1 cellular context compared by ENCODE assay signal in genomic region chr3:113151475-113152031, GRCh38.
TF ChIP-seq lines count a peak whose summit lies in the region.

No MANE protein-coding gene starts in this region.

TF ChIP-seq in HEK293, 187 proteins besides CTCF, POLR2A, EP300 and RAD21 (continued from another document):
- TF ChIP-seq GFI1B (tag by site-specific recombination; IDR thresholded peaks at IDR 0.05): peak; percentile 51; the same call in 1 of the 2 replicates
- TF ChIP-seq ZNF266 (tag by site-specific recombination; IDR thresholded peaks at IDR 0.05; ENCODE audit: low read depth): no peak
- TF ChIP-seq ZBTB7A (tag by site-specific recombination; IDR thresholded peaks at IDR 0.05; ENCODE audit: low read depth): no peak
- TF ChIP-seq IKZF3 (tag by site-specific recombination; IDR thresholded peaks at IDR 0.05): peak; percentile 77
- TF ChIP-seq ZNF24 (tag by site-specific recombination; IDR thresholded peaks at IDR 0.05): peak; percentile 89
- no peak for TF ChIP-seq ZNF76 (tag by site-specific recombination; IDR thresholded peaks at IDR 0.05; ENCODE audit: borderline replicate concordance, low read depth)
- peak; percentile 66; the same call in 1 of the 2 replicates for TF ChIP-seq ZBTB44 (tag by site-specific recombination; IDR thresholded peaks at IDR 0.05)
- TF ChIP-seq FEZF1 (tag by site-specific recombination; IDR thresholded peaks at IDR 0.05): peak; percentile 98
- TF ChIP-seq ZNF692 (tag by site-specific recombination; IDR thresholded peaks at IDR 0.05): peak; percentile 46; the same call in 1 of the 2 replicates
- no peak for TF ChIP-seq YY2 (tag by site-specific recombination; IDR thresholded peaks at IDR 0.05)
- TF ChIP-seq INSM2 (tag by site-specific recombination; IDR thresholded peaks at IDR 0.05): peak; percentile 73; the same call in 1 of the 2 replicates
- 0 out of 2 replicates have a peak, but pooled peaks have one; percentile 52 for TF ChIP-seq ZNF324 (tag by site-specific recombination; IDR thresholded peaks at IDR 0.05)
- TF ChIP-seq TRIM28 (IDR thresholded peaks at IDR 0.05; ENCODE audit: borderline replicate concordance, low read length): peak; percentile 96
- peak; percentile 59; the same call in 1 of the 2 replicates for TF ChIP-seq ZSCAN30 (tag by site-specific recombination; IDR thresholded peaks at IDR 0.05)
- no peak for TF ChIP-seq ZNF654 (tag by site-specific recombination; IDR thresholded peaks at IDR 0.05; ENCODE audit: low read depth)
- peak; percentile 72 for TF ChIP-seq PATZ1 (tag by site-specific recombination; IDR thresholded peaks at IDR 0.05)
- TF ChIP-seq ZNF560 (tag by site-specific recombination; IDR thresholded peaks at IDR 0.05; ENCODE audit: borderline replicate concordance): no peak
- TF ChIP-seq ZBTB20 (tag by site-specific recombination; IDR thresholded peaks at IDR 0.05): no peak
- no peak; the same call in 1 of the 2 replicates for TF ChIP-seq EGR2 (tag by site-specific recombination; IDR thresholded peaks at IDR 0.05; ENCODE audit: low read depth)
- TF ChIP-seq ZNF580 (tag by site-specific recombination; IDR thresholded peaks at IDR 0.05): peak; percentile 55; the same call in 1 of the 2 replicates
- peak; percentile 81 for TF ChIP-seq ZNF629 (tag by site-specific recombination; IDR thresholded peaks at IDR 0.05)
- TF ChIP-seq ZNF513 (tag by site-specific recombination; IDR thresholded peaks at IDR 0.05): peak; percentile 60
- TF ChIP-seq ZNF423 (tag by site-specific recombination; IDR thresholded peaks at IDR 0.05): peak; percentile 82
- peak; percentile 97 for TF ChIP-seq WT1 (tag by site-specific recombination; IDR thresholded peaks at IDR 0.05)
- peak; percentile 82 for TF ChIP-seq GLI2 (tag by site-specific recombination; IDR thresholded peaks at IDR 0.05; ENCODE audit: borderline replicate concordance, low read depth)
- TF ChIP-seq ZNF561 (tag by site-specific recombination; IDR thresholded peaks at IDR 0.05; ENCODE audit: borderline replicate concordance): peak; percentile 83; the same call in 1 of the 2 replicates
- TF ChIP-seq ELK4 (IDR thresholded peaks at IDR 0.05; ENCODE audit: borderline replicate concordance, low read depth, low read length): no peak
- no peak for TF ChIP-seq OVOL3 (tag by site-specific recombination; IDR thresholded peaks at IDR 0.05)
- no peak for TF ChIP-seq ZSCAN23 (tag by site-specific recombination; IDR thresholded peaks at IDR 0.05)
